1 cellular context compared by ENCODE assay signal in the genomic region with DNA sequence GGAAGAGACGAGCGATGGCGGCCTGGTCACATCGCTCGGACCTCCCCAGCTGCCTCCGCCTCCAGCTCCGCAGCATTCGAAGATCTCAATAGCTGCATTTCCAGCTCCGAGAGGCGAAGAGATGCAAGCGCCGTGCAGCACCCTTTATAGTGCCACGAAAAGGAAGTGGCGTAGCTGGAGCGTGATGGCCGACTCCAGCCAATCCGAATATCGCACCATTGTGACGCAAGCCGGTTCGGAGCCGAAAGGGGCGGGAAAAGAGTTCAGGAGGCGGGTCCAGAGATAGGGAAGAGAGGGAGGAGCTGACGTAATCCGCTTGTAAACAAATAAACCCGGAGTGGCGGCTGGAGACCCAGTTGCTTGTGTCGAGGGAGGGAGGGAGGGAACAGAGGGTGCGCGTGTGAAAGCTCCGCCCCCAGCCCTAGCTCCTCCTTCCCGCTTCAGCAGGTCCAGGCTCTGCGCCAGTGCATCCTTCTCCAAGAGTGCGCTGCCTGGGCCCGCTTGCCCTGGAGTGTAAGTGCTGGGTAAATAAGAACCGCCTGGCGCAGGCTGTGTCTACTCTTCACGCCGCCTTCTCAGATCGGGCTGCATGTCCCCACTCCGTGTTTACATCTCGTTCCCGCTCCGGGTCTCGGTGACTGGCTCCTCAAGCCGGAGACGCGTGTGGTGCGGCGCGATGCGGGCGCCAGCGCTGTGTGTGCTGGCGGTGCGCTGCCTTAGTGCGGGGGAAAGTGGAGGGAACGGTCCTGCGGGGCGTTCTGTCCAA.
TF ChIP-seq lines count a peak whose summit lies in the region.

A gene with protein sequence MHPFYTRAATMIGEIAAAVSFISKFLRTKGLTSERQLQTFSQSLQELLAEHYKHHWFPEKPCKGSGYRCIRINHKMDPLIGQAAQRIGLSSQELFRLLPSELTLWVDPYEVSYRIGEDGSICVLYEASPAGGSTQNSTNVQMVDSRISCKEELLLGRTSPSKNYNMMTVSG (minus strand): TSS at position 116 of the 766 bp plus-strand sequence. CDS start 311 bp downstream, outside the sequence.

TF ChIP-seq in HepG2, 621 proteins besides CTCF, POLR2A, EP300 and RAD21 (continued from another document and continues in another):
- TF ChIP-seq, protein P1, sequence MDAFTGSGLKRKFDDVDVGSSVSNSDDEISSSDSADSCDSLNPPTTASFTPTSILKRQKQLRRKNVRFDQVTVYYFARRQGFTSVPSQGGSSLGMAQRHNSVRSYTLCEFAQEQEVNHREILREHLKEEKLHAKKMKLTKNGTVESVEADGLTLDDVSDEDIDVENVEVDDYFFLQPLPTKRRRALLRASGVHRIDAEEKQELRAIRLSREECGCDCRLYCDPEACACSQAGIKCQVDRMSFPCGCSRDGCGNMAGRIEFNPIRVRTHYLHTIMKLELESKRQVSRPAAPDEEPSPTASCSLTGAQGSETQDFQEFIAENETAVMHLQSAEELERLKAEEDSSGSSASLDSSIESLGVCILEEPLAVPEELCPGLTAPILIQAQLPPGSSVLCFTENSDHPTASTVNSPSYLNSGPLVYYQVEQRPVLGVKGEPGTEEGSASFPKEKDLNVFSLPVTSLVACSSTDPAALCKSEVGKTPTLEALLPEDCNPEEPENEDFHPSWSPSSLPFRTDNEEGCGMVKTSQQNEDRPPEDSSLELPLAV (CRISPR knock-in tag; conservative IDR thresholded peaks at IDR 0.05; ENCODE audit: low read depth): no peak
- TF ChIP-seq KMT2A (CRISPR knock-in tag; IDR thresholded peaks at IDR 0.05) (peak; percentile 49), ZNF292 (CRISPR knock-in tag; IDR thresholded peaks at IDR 0.05; ENCODE audit: borderline replicate concordance, low read depth) (peak; percentile 76), TGIF2 (CRISPR knock-in tag; IDR thresholded peaks at IDR 0.05) (0 out of 2 replicates have a peak, but pooled peaks have one; percentile 56), SAFB2 (CRISPR knock-in tag; IDR thresholded peaks at IDR 0.05; ENCODE audit: borderline replicate concordance, low read depth) (no peak; the same call in 1 of the 2 replicates), HNRNPL (IDR thresholded peaks at IDR 0.05; ENCODE audit: low read depth, low read length) (0 out of 2 replicates have a peak, but pooled peaks have one; percentile 6), NFIB (CRISPR knock-in tag; IDR thresholded peaks at IDR 0.05; ENCODE audit: borderline replicate concordance) (no peak), ARNT (IDR thresholded peaks at IDR 0.05) (no peak), ARHGAP35 (CRISPR knock-in tag; IDR thresholded peaks at IDR 0.05; ENCODE audit: borderline replicate concordance) (peak; percentile 88), TBP (CRISPR knock-in tag; IDR thresholded peaks at IDR 0.05) (no peak), XBP1 (CRISPR knock-in tag; IDR thresholded peaks at IDR 0.05) (no peak), ZNF577 (CRISPR knock-in tag; IDR thresholded peaks at IDR 0.05; ENCODE audit: borderline replicate concordance, low read depth) (no peak), SYNCRIP (IDR thresholded peaks at IDR 0.05; ENCODE audit: insufficient read depth, low read depth, low read length) (no peak), ZFP36L1 (CRISPR knock-in tag; IDR thresholded peaks at IDR 0.05) (no peak; the same call in none of the 2 replicates), CCAR2 (optimal IDR thresholded peaks at IDR 0.05; ENCODE audit: low read depth, low read length) (no peak), SRF (IDR thresholded peaks at IDR 0.05; ENCODE audit: low read depth, low read length) (no peak), BHLHE40 (IDR thresholded peaks at IDR 0.05; ENCODE audit: low read length) (0 out of 2 replicates have a peak, but pooled peaks have one; percentile 15), ZNF543 (CRISPR knock-in tag; IDR thresholded peaks at IDR 0.05) (no peak), ZBTB7A (CRISPR knock-in tag; IDR thresholded peaks at IDR 0.05) (0 out of 2 replicates have a peak, but pooled peaks have one; percentile 43), ZNF557 (CRISPR knock-in tag; IDR thresholded peaks at IDR 0.05) (no peak), SNAI1 (CRISPR knock-in tag; IDR thresholded peaks at IDR 0.05; ENCODE audit: borderline replicate concordance) (no peak), KDM5B (CRISPR knock-in tag; IDR thresholded peaks at IDR 0.05; ENCODE audit: borderline replicate concordance) (peak; percentile 68; the same call in 1 of the 2 replicates), REL (CRISPR knock-in tag; conservative IDR thresholded peaks at IDR 0.05) (no peak), CBX5 (CRISPR knock-in tag; IDR thresholded peaks at IDR 0.05; ENCODE audit: borderline replicate concordance) (peak; percentile 65; the same call in 1 of the 2 replicates), ARNTL (CRISPR knock-in tag; IDR thresholded peaks at IDR 0.05) (no peak), ZFYVE20 (CRISPR knock-in tag; IDR thresholded peaks at IDR 0.05; ENCODE audit: borderline replicate concordance, low read depth) (no peak), ZNF333 (CRISPR knock-in tag; IDR thresholded peaks at IDR 0.05; ENCODE audit: borderline replicate concordance) (no peak), RCOR2 (CRISPR knock-in tag; IDR thresholded peaks at IDR 0.05) (no peak), TOPORS (CRISPR knock-in tag; IDR thresholded peaks at IDR 0.05) (0 out of 2 replicates have a peak, but pooled peaks have one; percentile 40), MTA1 (CRISPR knock-in tag; IDR thresholded peaks at IDR 0.05; ENCODE audit: borderline replicate concordance) (no peak), GZF1 (CRISPR knock-in tag; IDR thresholded peaks at IDR 0.05) (no peak), FOSL2 (CRISPR knock-in tag; IDR thresholded peaks at IDR 0.05) (0 out of 2 replicates have a peak, but pooled peaks have one; percentile 26), ZNF550 (CRISPR knock-in tag; IDR thresholded peaks at IDR 0.05; ENCODE audit: borderline replicate concordance) (no peak), MBD4 (IDR thresholded peaks at IDR 0.05; ENCODE audit: borderline replicate concordance, low read length) (no peak), ZNF616 (CRISPR knock-in tag; IDR thresholded peaks at IDR 0.05; ENCODE audit: low read depth) (no peak)
- TF ChIP-seq, protein P2, sequence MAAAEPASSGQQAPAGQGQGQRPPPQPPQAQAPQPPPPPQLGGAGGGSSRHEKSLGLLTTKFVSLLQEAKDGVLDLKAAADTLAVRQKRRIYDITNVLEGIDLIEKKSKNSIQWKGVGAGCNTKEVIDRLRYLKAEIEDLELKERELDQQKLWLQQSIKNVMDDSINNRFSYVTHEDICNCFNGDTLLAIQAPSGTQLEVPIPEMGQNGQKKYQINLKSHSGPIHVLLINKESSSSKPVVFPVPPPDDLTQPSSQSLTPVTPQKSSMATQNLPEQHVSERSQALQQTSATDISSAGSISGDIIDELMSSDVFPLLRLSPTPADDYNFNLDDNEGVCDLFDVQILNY (CRISPR knock-in tag; conservative IDR thresholded peaks at IDR 0.05): 0 out of 2 replicates have a peak, but pooled peaks have one; percentile 47
- TF ChIP-seq, protein P3, sequence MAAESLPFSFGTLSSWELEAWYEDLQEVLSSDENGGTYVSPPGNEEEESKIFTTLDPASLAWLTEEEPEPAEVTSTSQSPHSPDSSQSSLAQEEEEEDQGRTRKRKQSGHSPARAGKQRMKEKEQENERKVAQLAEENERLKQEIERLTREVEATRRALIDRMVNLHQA (CRISPR knock-in tag; IDR thresholded peaks at IDR 0.05): no peak
- TF ChIP-seq, protein P4, sequence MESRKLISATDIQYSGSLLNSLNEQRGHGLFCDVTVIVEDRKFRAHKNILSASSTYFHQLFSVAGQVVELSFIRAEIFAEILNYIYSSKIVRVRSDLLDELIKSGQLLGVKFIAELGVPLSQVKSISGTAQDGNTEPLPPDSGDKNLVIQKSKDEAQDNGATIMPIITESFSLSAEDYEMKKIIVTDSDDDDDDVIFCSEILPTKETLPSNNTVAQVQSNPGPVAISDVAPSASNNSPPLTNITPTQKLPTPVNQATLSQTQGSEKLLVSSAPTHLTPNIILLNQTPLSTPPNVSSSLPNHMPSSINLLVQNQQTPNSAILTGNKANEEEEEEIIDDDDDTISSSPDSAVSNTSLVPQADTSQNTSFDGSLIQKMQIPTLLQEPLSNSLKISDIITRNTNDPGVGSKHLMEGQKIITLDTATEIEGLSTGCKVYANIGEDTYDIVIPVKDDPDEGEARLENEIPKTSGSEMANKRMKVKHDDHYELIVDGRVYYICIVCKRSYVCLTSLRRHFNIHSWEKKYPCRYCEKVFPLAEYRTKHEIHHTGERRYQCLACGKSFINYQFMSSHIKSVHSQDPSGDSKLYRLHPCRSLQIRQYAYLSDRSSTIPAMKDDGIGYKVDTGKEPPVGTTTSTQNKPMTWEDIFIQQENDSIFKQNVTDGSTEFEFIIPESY (CRISPR knock-in tag; IDR thresholded peaks at IDR 0.05): 0 out of 2 replicates have a peak, but pooled peaks have one; percentile 13
- TF ChIP-seq, protein P5, sequence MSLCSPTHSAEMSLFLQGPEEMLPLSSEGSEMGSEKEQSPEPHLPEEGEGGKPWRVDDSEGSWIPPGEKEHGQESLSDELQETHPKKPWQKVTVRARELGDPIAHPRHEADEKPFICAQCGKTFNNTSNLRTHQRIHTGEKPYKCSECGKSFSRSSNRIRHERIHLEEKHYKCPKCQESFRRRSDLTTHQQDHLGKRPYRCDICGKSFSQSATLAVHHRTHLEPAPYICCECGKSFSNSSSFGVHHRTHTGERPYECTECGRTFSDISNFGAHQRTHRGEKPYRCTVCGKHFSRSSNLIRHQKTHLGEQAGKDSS (CRISPR knock-in tag; IDR thresholded peaks at IDR 0.05; ENCODE audit: borderline replicate concordance, low read depth): no peak
- TF ChIP-seq, protein P6, sequence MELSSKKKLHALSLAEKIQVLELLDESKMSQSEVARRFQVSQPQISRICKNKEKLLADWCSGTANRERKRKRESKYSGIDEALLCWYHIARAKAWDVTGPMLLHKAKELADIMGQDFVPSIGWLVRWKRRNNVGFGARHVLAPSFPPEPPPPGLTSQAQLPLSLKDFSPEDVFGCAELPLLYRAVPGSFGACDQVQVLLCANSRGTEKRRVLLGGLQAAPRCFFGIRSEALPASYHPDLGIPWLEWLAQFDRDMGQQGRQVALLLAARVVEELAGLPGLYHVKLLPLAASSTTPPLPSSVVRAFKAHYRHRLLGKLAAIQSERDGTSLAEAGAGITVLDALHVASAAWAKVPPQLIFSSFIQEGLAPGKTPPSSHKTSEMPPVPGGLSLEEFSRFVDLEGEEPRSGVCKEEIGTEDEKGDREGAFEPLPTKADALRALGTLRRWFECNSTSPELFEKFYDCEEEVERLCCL (CRISPR knock-in tag; IDR thresholded peaks at IDR 0.05; ENCODE audit: borderline replicate concordance): no peak
- TF ChIP-seq, protein P7, sequence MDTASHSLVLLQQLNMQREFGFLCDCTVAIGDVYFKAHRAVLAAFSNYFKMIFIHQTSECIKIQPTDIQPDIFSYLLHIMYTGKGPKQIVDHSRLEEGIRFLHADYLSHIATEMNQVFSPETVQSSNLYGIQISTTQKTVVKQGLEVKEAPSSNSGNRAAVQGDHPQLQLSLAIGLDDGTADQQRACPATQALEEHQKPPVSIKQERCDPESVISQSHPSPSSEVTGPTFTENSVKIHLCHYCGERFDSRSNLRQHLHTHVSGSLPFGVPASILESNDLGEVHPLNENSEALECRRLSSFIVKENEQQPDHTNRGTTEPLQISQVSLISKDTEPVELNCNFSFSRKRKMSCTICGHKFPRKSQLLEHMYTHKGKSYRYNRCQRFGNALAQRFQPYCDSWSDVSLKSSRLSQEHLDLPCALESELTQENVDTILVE (CRISPR knock-in tag; IDR thresholded peaks at IDR 0.05): peak; percentile 20; the same call in 1 of the 2 replicates
- TF ChIP-seq, protein P8, sequence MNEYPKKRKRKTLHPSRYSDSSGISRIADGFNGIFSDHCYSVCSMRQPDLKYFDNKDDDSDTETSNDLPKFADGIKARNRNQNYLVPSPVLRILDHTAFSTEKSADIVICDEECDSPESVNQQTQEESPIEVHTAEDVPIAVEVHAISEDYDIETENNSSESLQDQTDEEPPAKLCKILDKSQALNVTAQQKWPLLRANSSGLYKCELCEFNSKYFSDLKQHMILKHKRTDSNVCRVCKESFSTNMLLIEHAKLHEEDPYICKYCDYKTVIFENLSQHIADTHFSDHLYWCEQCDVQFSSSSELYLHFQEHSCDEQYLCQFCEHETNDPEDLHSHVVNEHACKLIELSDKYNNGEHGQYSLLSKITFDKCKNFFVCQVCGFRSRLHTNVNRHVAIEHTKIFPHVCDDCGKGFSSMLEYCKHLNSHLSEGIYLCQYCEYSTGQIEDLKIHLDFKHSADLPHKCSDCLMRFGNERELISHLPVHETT (CRISPR knock-in tag; conservative IDR thresholded peaks at IDR 0.05): no peak
- TF ChIP-seq, protein P9, sequence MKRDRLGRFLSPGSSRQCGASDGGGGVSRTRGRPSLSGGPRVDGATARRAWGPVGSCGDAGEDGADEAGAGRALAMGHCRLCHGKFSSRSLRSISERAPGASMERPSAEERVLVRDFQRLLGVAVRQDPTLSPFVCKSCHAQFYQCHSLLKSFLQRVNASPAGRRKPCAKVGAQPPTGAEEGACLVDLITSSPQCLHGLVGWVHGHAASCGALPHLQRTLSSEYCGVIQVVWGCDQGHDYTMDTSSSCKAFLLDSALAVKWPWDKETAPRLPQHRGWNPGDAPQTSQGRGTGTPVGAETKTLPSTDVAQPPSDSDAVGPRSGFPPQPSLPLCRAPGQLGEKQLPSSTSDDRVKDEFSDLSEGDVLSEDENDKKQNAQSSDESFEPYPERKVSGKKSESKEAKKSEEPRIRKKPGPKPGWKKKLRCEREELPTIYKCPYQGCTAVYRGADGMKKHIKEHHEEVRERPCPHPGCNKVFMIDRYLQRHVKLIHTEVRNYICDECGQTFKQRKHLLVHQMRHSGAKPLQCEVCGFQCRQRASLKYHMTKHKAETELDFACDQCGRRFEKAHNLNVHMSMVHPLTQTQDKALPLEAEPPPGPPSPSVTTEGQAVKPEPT (CRISPR knock-in tag; IDR thresholded peaks at IDR 0.05; ENCODE audit: low read depth): no peak
- TF ChIP-seq, protein P10, sequence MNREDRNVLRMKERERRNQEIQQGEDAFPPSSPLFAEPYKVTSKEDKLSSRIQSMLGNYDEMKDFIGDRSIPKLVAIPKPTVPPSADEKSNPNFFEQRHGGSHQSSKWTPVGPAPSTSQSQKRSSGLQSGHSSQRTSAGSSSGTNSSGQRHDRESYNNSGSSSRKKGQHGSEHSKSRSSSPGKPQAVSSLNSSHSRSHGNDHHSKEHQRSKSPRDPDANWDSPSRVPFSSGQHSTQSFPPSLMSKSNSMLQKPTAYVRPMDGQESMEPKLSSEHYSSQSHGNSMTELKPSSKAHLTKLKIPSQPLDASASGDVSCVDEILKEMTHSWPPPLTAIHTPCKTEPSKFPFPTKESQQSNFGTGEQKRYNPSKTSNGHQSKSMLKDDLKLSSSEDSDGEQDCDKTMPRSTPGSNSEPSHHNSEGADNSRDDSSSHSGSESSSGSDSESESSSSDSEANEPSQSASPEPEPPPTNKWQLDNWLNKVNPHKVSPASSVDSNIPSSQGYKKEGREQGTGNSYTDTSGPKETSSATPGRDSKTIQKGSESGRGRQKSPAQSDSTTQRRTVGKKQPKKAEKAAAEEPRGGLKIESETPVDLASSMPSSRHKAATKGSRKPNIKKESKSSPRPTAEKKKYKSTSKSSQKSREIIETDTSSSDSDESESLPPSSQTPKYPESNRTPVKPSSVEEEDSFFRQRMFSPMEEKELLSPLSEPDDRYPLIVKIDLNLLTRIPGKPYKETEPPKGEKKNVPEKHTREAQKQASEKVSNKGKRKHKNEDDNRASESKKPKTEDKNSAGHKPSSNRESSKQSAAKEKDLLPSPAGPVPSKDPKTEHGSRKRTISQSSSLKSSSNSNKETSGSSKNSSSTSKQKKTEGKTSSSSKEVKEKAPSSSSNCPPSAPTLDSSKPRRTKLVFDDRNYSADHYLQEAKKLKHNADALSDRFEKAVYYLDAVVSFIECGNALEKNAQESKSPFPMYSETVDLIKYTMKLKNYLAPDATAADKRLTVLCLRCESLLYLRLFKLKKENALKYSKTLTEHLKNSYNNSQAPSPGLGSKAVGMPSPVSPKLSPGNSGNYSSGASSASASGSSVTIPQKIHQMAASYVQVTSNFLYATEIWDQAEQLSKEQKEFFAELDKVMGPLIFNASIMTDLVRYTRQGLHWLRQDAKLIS (CRISPR knock-in tag; IDR thresholded peaks at IDR 0.05): no peak
